ENCODE assay signal across 1 cellular context in genomic region chr12:52916225-52916624, GRCh38.
TF ChIP-seq lines count a peak whose summit lies in the region.

No MANE protein-coding gene starts in this region.

TF ChIP-seq in HepG2, 621 proteins besides CTCF, POLR2A, EP300 and RAD21 (continues in another document):
- TF ChIP-seq PRPF4 (IDR thresholded peaks at IDR 0.05; ENCODE audit: low read depth, low read length, poor library complexity, severe bottlenecking): no peak
- no peak for TF ChIP-seq ZBTB20 (CRISPR knock-in tag; IDR thresholded peaks at IDR 0.05; ENCODE audit: borderline replicate concordance, low read depth)
- no peak for TF ChIP-seq ZBTB2 (CRISPR knock-in tag; IDR thresholded peaks at IDR 0.05; ENCODE audit: low read depth)
- TF ChIP-seq ZNF776 (CRISPR knock-in tag; IDR thresholded peaks at IDR 0.05): no peak
- no peak for TF ChIP-seq SRSF1 (optimal IDR thresholded peaks at IDR 0.05; ENCODE audit: low read depth, low read length)
- TF ChIP-seq, protein P1, sequence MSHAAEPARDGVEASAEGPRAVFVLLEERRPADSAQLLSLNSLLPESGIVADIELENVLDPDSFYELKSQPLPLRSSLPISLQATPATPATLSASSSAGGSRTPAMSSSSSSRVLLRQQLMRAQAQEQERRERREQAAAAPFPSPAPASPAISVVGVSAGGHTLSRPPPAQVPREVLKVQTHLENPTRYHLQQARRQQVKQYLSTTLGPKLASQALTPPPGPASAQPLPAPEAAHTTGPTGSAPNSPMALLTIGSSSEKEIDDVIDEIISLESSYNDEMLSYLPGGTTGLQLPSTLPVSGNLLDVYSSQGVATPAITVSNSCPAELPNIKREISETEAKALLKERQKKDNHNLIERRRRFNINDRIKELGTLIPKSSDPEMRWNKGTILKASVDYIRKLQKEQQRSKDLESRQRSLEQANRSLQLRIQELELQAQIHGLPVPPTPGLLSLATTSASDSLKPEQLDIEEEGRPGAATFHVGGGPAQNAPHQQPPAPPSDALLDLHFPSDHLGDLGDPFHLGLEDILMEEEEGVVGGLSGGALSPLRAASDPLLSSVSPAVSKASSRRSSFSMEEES (CRISPR knock-in tag; IDR thresholded peaks at IDR 0.05): no peak
- 0 out of 2 replicates have a peak, but pooled peaks have one; percentile 56 for TF ChIP-seq RCOR2 (CRISPR knock-in tag; IDR thresholded peaks at IDR 0.05)
- TF ChIP-seq, protein P2, sequence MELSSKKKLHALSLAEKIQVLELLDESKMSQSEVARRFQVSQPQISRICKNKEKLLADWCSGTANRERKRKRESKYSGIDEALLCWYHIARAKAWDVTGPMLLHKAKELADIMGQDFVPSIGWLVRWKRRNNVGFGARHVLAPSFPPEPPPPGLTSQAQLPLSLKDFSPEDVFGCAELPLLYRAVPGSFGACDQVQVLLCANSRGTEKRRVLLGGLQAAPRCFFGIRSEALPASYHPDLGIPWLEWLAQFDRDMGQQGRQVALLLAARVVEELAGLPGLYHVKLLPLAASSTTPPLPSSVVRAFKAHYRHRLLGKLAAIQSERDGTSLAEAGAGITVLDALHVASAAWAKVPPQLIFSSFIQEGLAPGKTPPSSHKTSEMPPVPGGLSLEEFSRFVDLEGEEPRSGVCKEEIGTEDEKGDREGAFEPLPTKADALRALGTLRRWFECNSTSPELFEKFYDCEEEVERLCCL (CRISPR knock-in tag; IDR thresholded peaks at IDR 0.05; ENCODE audit: borderline replicate concordance): no peak
- TF ChIP-seq TFDP1 (CRISPR knock-in tag; IDR thresholded peaks at IDR 0.05; ENCODE audit: borderline replicate concordance): no peak
- TF ChIP-seq, protein P3, sequence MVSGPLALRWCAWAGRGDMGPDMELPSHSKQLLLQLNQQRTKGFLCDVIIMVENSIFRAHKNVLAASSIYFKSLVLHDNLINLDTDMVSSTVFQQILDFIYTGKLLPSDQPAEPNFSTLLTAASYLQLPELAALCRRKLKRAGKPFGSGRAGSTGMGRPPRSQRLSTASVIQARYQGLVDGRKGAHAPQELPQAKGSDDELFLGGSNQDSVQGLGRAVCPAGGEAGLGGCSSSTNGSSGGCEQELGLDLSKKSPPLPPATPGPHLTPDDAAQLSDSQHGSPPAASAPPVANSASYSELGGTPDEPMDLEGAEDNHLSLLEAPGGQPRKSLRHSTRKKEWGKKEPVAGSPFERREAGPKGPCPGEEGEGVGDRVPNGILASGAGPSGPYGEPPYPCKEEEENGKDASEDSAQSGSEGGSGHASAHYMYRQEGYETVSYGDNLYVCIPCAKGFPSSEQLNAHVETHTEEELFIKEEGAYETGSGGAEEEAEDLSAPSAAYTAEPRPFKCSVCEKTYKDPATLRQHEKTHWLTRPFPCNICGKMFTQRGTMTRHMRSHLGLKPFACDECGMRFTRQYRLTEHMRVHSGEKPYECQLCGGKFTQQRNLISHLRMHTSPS (CRISPR knock-in tag; IDR thresholded peaks at IDR 0.05; ENCODE audit: low read depth): 0 out of 2 replicates have a peak, but pooled peaks have one; percentile 24
- no peak for TF ChIP-seq ZFYVE20 (CRISPR knock-in tag; IDR thresholded peaks at IDR 0.05; ENCODE audit: borderline replicate concordance, low read depth)
- TF ChIP-seq SAP130 (CRISPR knock-in tag; IDR thresholded peaks at IDR 0.05; ENCODE audit: low read depth): peak; percentile 21; the same call in 1 of the 2 replicates
- TF ChIP-seq FOXO1 (CRISPR knock-in tag; IDR thresholded peaks at IDR 0.05): no peak
- TF ChIP-seq ZNF558 (CRISPR knock-in tag; IDR thresholded peaks at IDR 0.05; ENCODE audit: borderline replicate concordance): no peak
- TF ChIP-seq, protein P4, sequence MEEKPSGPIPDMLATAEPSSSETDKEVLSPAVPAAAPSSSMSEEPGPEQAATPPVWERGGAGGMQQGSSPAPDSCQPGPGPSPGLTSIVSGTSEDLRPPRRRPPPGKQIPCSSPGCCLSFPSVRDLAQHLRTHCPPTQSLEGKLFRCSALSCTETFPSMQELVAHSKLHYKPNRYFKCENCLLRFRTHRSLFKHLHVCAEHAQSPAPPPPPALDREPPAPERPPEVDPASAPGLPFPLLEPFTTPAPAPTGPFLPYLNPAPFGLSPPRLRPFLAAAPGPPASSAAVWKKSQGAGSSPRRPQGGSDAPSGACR (CRISPR knock-in tag; IDR thresholded peaks at IDR 0.05): no peak
- no peak for TF ChIP-seq ZFP36L1 (CRISPR knock-in tag; IDR thresholded peaks at IDR 0.05)
- no peak for TF ChIP-seq ARID4A (CRISPR knock-in tag; IDR thresholded peaks at IDR 0.05; ENCODE audit: borderline replicate concordance)
- TF ChIP-seq, protein P5, sequence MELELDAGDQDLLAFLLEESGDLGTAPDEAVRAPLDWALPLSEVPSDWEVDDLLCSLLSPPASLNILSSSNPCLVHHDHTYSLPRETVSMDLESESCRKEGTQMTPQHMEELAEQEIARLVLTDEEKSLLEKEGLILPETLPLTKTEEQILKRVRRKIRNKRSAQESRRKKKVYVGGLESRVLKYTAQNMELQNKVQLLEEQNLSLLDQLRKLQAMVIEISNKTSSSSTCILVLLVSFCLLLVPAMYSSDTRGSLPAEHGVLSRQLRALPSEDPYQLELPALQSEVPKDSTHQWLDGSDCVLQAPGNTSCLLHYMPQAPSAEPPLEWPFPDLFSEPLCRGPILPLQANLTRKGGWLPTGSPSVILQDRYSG (CRISPR knock-in tag; IDR thresholded peaks at IDR 0.05): no peak
- TF ChIP-seq ESRRA (CRISPR knock-in tag; IDR thresholded peaks at IDR 0.05; ENCODE audit: low read depth): 0 out of 2 replicates have a peak, but pooled peaks have one; percentile 44
- TF ChIP-seq, protein P6, sequence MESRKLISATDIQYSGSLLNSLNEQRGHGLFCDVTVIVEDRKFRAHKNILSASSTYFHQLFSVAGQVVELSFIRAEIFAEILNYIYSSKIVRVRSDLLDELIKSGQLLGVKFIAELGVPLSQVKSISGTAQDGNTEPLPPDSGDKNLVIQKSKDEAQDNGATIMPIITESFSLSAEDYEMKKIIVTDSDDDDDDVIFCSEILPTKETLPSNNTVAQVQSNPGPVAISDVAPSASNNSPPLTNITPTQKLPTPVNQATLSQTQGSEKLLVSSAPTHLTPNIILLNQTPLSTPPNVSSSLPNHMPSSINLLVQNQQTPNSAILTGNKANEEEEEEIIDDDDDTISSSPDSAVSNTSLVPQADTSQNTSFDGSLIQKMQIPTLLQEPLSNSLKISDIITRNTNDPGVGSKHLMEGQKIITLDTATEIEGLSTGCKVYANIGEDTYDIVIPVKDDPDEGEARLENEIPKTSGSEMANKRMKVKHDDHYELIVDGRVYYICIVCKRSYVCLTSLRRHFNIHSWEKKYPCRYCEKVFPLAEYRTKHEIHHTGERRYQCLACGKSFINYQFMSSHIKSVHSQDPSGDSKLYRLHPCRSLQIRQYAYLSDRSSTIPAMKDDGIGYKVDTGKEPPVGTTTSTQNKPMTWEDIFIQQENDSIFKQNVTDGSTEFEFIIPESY (CRISPR knock-in tag; IDR thresholded peaks at IDR 0.05): no peak
- TF ChIP-seq ZMYM3 (CRISPR knock-in tag; IDR thresholded peaks at IDR 0.05): peak; percentile 79
- TF ChIP-seq SP5 (CRISPR knock-in tag; IDR thresholded peaks at IDR 0.05; ENCODE audit: borderline replicate concordance, low read depth): no peak
- no peak for TF ChIP-seq RNF219 (CRISPR knock-in tag; IDR thresholded peaks at IDR 0.05)
- TF ChIP-seq CBX2 (IDR thresholded peaks at IDR 0.05; ENCODE audit: low read depth, low read length): no peak
- no peak for TF ChIP-seq CBX2 (CRISPR knock-in tag; IDR thresholded peaks at IDR 0.05; ENCODE audit: low read depth)
- no peak for TF ChIP-seq BRD4 (CRISPR knock-in tag; IDR thresholded peaks at IDR 0.05)
- no peak for TF ChIP-seq JUN (CRISPR knock-in tag; IDR thresholded peaks at IDR 0.05)
- 0 out of 2 replicates have a peak, but pooled peaks have one; percentile 27 for TF ChIP-seq ZNF263 (CRISPR knock-in tag; IDR thresholded peaks at IDR 0.05)
- TF ChIP-seq, protein P7, sequence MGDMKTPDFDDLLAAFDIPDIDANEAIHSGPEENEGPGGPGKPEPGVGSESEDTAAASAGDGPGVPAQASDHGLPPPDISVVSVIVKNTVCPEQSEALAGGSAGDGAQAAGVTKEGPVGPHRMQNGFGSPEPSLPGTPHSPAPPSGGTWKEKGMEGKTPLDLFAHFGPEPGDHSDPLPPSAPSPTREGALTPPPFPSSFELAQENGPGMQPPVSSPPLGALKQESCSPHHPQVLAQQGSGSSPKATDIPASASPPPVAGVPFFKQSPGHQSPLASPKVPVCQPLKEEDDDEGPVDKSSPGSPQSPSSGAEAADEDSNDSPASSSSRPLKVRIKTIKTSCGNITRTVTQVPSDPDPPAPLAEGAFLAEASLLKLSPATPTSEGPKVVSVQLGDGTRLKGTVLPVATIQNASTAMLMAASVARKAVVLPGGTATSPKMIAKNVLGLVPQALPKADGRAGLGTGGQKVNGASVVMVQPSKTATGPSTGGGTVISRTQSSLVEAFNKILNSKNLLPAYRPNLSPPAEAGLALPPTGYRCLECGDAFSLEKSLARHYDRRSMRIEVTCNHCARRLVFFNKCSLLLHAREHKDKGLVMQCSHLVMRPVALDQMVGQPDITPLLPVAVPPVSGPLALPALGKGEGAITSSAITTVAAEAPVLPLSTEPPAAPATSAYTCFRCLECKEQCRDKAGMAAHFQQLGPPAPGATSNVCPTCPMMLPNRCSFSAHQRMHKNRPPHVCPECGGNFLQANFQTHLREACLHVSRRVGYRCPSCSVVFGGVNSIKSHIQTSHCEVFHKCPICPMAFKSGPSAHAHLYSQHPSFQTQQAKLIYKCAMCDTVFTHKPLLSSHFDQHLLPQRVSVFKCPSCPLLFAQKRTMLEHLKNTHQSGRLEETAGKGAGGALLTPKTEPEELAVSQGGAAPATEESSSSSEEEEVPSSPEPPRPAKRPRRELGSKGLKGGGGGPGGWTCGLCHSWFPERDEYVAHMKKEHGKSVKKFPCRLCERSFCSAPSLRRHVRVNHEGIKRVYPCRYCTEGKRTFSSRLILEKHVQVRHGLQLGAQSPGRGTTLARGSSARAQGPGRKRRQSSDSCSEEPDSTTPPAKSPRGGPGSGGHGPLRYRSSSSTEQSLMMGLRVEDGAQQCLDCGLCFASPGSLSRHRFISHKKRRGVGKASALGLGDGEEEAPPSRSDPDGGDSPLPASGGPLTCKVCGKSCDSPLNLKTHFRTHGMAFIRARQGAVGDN (CRISPR knock-in tag; IDR thresholded peaks at IDR 0.05): 0 out of 2 replicates have a peak, but pooled peaks have one; percentile 12
- no peak for TF ChIP-seq JUND (CRISPR knock-in tag; IDR thresholded peaks at IDR 0.05)
- TF ChIP-seq MED8 (CRISPR knock-in tag; IDR thresholded peaks at IDR 0.05; ENCODE audit: insufficient replicate concordance): no peak
- no peak for TF ChIP-seq KAT7 (CRISPR knock-in tag; IDR thresholded peaks at IDR 0.05; ENCODE audit: borderline replicate concordance)
